Comparison of ENCODE assay signal across 7 cellular contexts in genomic region chr1:174158767-174159252, GRCh38. TPM values are rescaled to one million over a fixed set of nuclear protein-coding genes. Genes with fewer than 3 reads are reported as not detected.
DNase-seq lines count a peak whose midpoint lies in the region; ATAC-seq and TF ChIP-seq lines count a peak whose summit lies in the region.

No MANE protein-coding gene starts in this region.

- no peak for TF ChIP-seq RAD21 in Ishikawa (IDR thresholded peaks at IDR 0.05; ENCODE audit: low read depth)

- peaks cover 11 to 16% of the 10 kb centered on the region in 2 donors for H3K4me1 ChIP-seq in thyroid gland

- ATAC-seq in GM18867 (IDR thresholded peaks at IDR 0.05; ENCODE audit: unreplicated experiment) (peak; percentile 1), left colon (peak; percentile 5)

- intact Hi-C loops in left colon (cut with DNase I, micrococcal nuclease) (no loop called here), thyroid gland (cut with DNase I) (no loop called here)

- no peak for TF ChIP-seq CTCF in thyroid gland (IDR thresholded peaks at IDR 0.05)

- H3K27me3 ChIP-seq in thyroid gland: no peaks in the 10 kb centered on the region

- peak overlapping the region in 2 of 3 donors; percentile 39 to 81 for H3K4me3 ChIP-seq in thyroid gland (replicated peaks in 1 of 3)

- DNase-seq in left colon (no peak), thyroid gland (no peak), NCI-H2227 treated with DMSO at 0.1 percent for 48 hours (lab: John Stamatoyannopoulos, UW) (no peak)
- no peak for DNase-seq in activated effector memory CD4-positive, alpha-beta T cell treated with Interleukin-2 at 50 U/mL for 16 hours

- no peak for TF ChIP-seq POLR2A in thyroid gland (IDR thresholded peaks at IDR 0.05)

- H3K9me3 ChIP-seq in thyroid gland: no peaks in the 10 kb centered on the region

- no peak for TF ChIP-seq EP300 in Ishikawa (IDR thresholded peaks at IDR 0.05; ENCODE audit: borderline replicate concordance)

- H3K27ac ChIP-seq in angular gyrus (ENCODE audit: low read depth, low read length) (peak overlapping the region; percentile 52), thyroid gland (peak overlapping the region; percentile 63 to 94 (median 78))

- WGBS in thyroid gland, 2 donors: 1 to 2% methylated on average over 22 to 23 of the region's 23 CpGs

- H3K36me3 ChIP-seq in thyroid gland: no peaks in the 10 kb centered on the region

TF ChIP-seq in Ishikawa, 13 proteins besides CTCF, POLR2A, EP300 and RAD21:
- TF ChIP-seq, protein P1, sequence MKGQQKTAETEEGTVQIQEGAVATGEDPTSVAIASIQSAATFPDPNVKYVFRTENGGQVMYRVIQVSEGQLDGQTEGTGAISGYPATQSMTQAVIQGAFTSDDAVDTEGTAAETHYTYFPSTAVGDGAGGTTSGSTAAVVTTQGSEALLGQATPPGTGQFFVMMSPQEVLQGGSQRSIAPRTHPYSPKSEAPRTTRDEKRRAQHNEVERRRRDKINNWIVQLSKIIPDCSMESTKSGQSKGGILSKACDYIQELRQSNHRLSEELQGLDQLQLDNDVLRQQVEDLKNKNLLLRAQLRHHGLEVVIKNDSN (IDR thresholded peaks at IDR 0.05): no peak
- peak; percentile 70; the same call in 1 of the 2 replicates for TF ChIP-seq ZBTB7A (IDR thresholded peaks at IDR 0.05; ENCODE audit: low read depth)
TF ChIP-seq in Ishikawa: peak in this region for 1.

RNA-seq across cellular contexts. Expression of gene RABGAP1L, which starts 0.5 kb away (rescaled TPM):
- 10 to 100 TPM; 67.8 to 70.4 TPM for total RNA-seq in left colon
- total RNA-seq in thyroid gland: 100 to 1,000 TPM in 1 of 4 donors, 10 to 100 TPM in 3; 70.5 to 100 (median 92.6) TPM
